Comparison of ENCODE assay signal across 1 cellular context in the genomic region with DNA sequence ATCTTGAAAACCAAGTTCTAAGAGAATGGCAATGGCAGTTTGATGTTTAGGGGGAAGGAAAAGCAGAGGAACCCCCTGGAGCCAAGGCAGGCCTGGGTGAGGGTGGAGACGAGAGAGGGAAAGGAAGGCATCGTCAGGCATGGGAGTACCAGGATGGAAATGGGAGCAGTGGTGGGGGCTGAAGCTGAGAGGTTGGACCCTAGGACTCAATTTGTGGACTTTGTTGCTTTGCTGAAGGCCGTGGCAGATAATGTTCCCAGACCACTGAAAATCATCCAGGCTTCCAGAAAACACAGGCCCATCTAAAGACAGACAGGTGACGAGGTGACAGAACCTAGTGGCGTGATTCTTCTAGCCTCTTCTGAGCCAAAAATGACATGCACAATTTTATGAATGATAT.
A peak's percentile ranks its signal among the peaks of the same experiment; 100 is the strongest.
TF ChIP-seq lines count a peak whose summit lies in the region.

No MANE protein-coding gene starts in this region.

TF ChIP-seq in HepG2, 621 proteins besides CTCF, POLR2A, EP300 and RAD21 (continues in another document):
- TF ChIP-seq ZC3H4 (CRISPR knock-in tag; IDR thresholded peaks at IDR 0.05; ENCODE audit: borderline replicate concordance) (no peak), XRCC5 (optimal IDR thresholded peaks at IDR 0.05; ENCODE audit: low read length) (no peak), MED13 (CRISPR knock-in tag; IDR thresholded peaks at IDR 0.05) (no peak), ETV6 (CRISPR knock-in tag; conservative IDR thresholded peaks at IDR 0.05) (no peak), ARID2 (CRISPR knock-in tag; IDR thresholded peaks at IDR 0.05; ENCODE audit: borderline replicate concordance) (no peak), MTA1 (CRISPR knock-in tag; IDR thresholded peaks at IDR 0.05; ENCODE audit: borderline replicate concordance) (no peak), CHD2 (IDR thresholded peaks at IDR 0.05; ENCODE audit: low read depth, low read length) (no peak), ZNF572 (CRISPR knock-in tag; IDR thresholded peaks at IDR 0.05) (no peak), TBL1XR1 (IDR thresholded peaks at IDR 0.05; ENCODE audit: borderline replicate concordance, low read length, partially characterized antibody) (no peak), ZNF44 (CRISPR knock-in tag; IDR thresholded peaks at IDR 0.05) (no peak), DPF2 (CRISPR knock-in tag; IDR thresholded peaks at IDR 0.05; ENCODE audit: borderline replicate concordance, low read depth) (no peak), DR1 (CRISPR knock-in tag; IDR thresholded peaks at IDR 0.05) (no peak), SALL1 (CRISPR knock-in tag; IDR thresholded peaks at IDR 0.05) (peak; percentile 52), GLI4 (CRISPR knock-in tag; IDR thresholded peaks at IDR 0.05; ENCODE audit: borderline replicate concordance) (no peak), U2AF1 (optimal IDR thresholded peaks at IDR 0.05; ENCODE audit: low read depth, low read length) (no peak), NFRKB (IDR thresholded peaks at IDR 0.05) (no peak), JUNB (CRISPR knock-in tag; IDR thresholded peaks at IDR 0.05; ENCODE audit: borderline replicate concordance) (0 out of 2 replicates have a peak, but pooled peaks have one; percentile 15), SOX13 (IDR thresholded peaks at IDR 0.05) (no peak), SOX13 (CRISPR knock-in tag; conservative IDR thresholded peaks at IDR 0.05 in 1 of 2, IDR thresholded peaks at IDR 0.05 in 1 of 2) (no peak), PHF21A (CRISPR knock-in tag; IDR thresholded peaks at IDR 0.05) (no peak), ZNF20 (CRISPR knock-in tag; IDR thresholded peaks at IDR 0.05) (no peak), KLF16 (CRISPR knock-in tag; IDR thresholded peaks at IDR 0.05) (no peak), GABPB1 (CRISPR knock-in tag; IDR thresholded peaks at IDR 0.05) (no peak), CENPT (CRISPR knock-in tag; IDR thresholded peaks at IDR 0.05; ENCODE audit: low read depth) (no peak), HNF4G (IDR thresholded peaks at IDR 0.05; ENCODE audit: borderline replicate concordance, low read depth, low read length) (peak; percentile 55; the same call in 1 of the 2 replicates), HNF4G (CRISPR knock-in tag; IDR thresholded peaks at IDR 0.05; ENCODE audit: borderline replicate concordance, low read depth) (no peak; the same call in 1 of the 2 replicates), PAX8 (CRISPR knock-in tag; IDR thresholded peaks at IDR 0.05; ENCODE audit: borderline replicate concordance) (no peak), ZSCAN25 (CRISPR knock-in tag; IDR thresholded peaks at IDR 0.05) (no peak)
- TF ChIP-seq, protein P1, sequence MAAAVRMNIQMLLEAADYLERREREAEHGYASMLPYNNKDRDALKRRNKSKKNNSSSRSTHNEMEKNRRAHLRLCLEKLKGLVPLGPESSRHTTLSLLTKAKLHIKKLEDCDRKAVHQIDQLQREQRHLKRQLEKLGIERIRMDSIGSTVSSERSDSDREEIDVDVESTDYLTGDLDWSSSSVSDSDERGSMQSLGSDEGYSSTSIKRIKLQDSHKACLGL (CRISPR knock-in tag; IDR thresholded peaks at IDR 0.05), result no peak
- TF ChIP-seq, protein P2, sequence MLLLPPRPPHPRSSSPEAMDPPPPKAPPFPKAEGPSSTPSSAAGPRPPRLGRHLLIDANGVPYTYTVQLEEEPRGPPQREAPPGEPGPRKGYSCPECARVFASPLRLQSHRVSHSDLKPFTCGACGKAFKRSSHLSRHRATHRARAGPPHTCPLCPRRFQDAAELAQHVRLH (CRISPR knock-in tag; IDR thresholded peaks at IDR 0.05; ENCODE audit: borderline replicate concordance, low read depth), result no peak
- TF ChIP-seq, protein P3, sequence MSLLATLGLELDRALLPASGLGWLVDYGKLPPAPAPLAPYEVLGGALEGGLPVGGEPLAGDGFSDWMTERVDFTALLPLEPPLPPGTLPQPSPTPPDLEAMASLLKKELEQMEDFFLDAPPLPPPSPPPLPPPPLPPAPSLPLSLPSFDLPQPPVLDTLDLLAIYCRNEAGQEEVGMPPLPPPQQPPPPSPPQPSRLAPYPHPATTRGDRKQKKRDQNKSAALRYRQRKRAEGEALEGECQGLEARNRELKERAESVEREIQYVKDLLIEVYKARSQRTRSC (CRISPR knock-in tag; IDR thresholded peaks at IDR 0.05; ENCODE audit: low read depth), result no peak
- TF ChIP-seq, protein P4, sequence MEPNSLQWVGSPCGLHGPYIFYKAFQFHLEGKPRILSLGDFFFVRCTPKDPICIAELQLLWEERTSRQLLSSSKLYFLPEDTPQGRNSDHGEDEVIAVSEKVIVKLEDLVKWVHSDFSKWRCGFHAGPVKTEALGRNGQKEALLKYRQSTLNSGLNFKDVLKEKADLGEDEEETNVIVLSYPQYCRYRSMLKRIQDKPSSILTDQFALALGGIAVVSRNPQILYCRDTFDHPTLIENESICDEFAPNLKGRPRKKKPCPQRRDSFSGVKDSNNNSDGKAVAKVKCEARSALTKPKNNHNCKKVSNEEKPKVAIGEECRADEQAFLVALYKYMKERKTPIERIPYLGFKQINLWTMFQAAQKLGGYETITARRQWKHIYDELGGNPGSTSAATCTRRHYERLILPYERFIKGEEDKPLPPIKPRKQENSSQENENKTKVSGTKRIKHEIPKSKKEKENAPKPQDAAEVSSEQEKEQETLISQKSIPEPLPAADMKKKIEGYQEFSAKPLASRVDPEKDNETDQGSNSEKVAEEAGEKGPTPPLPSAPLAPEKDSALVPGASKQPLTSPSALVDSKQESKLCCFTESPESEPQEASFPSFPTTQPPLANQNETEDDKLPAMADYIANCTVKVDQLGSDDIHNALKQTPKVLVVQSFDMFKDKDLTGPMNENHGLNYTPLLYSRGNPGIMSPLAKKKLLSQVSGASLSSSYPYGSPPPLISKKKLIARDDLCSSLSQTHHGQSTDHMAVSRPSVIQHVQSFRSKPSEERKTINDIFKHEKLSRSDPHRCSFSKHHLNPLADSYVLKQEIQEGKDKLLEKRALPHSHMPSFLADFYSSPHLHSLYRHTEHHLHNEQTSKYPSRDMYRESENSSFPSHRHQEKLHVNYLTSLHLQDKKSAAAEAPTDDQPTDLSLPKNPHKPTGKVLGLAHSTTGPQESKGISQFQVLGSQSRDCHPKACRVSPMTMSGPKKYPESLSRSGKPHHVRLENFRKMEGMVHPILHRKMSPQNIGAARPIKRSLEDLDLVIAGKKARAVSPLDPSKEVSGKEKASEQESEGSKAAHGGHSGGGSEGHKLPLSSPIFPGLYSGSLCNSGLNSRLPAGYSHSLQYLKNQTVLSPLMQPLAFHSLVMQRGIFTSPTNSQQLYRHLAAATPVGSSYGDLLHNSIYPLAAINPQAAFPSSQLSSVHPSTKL (CRISPR knock-in tag; IDR thresholded peaks at IDR 0.05), result peak; percentile 43; the same call in 1 of the 2 replicates
- TF ChIP-seq, protein P5, sequence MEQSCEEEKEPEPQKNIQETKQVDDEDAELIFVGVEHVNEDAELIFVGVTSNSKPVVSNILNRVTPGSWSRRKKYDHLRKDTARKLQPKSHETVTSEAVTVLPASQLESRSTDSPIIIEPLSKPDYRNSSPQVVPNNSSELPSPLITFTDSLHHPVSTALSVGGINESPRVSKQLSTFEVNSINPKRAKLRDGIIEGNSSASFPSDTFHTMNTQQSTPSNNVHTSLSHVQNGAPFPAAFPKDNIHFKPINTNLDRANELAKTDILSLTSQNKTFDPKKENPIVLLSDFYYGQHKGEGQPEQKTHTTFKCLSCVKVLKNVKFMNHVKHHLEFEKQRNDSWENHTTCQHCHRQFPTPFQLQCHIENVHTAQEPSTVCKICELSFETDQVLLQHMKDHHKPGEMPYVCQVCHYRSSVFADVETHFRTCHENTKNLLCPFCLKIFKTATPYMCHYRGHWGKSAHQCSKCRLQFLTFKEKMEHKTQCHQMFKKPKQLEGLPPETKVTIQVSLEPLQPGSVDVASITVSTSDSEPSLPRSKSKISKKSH (CRISPR knock-in tag; IDR thresholded peaks at IDR 0.05; ENCODE audit: borderline replicate concordance), result no peak
- TF ChIP-seq, protein P6, sequence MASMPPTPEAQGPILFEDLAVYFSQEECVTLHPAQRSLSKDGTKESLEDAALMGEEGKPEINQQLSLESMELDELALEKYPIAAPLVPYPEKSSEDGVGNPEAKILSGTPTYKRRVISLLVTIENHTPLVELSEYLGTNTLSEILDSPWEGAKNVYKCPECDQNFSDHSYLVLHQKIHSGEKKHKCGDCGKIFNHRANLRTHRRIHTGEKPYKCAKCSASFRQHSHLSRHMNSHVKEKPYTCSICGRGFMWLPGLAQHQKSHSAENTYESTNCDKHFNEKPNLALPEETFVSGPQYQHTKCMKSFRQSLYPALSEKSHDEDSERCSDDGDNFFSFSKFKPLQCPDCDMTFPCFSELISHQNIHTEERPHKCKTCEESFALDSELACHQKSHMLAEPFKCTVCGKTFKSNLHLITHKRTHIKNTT (CRISPR knock-in tag; IDR thresholded peaks at IDR 0.05), result no peak
- TF ChIP-seq, protein P7, sequence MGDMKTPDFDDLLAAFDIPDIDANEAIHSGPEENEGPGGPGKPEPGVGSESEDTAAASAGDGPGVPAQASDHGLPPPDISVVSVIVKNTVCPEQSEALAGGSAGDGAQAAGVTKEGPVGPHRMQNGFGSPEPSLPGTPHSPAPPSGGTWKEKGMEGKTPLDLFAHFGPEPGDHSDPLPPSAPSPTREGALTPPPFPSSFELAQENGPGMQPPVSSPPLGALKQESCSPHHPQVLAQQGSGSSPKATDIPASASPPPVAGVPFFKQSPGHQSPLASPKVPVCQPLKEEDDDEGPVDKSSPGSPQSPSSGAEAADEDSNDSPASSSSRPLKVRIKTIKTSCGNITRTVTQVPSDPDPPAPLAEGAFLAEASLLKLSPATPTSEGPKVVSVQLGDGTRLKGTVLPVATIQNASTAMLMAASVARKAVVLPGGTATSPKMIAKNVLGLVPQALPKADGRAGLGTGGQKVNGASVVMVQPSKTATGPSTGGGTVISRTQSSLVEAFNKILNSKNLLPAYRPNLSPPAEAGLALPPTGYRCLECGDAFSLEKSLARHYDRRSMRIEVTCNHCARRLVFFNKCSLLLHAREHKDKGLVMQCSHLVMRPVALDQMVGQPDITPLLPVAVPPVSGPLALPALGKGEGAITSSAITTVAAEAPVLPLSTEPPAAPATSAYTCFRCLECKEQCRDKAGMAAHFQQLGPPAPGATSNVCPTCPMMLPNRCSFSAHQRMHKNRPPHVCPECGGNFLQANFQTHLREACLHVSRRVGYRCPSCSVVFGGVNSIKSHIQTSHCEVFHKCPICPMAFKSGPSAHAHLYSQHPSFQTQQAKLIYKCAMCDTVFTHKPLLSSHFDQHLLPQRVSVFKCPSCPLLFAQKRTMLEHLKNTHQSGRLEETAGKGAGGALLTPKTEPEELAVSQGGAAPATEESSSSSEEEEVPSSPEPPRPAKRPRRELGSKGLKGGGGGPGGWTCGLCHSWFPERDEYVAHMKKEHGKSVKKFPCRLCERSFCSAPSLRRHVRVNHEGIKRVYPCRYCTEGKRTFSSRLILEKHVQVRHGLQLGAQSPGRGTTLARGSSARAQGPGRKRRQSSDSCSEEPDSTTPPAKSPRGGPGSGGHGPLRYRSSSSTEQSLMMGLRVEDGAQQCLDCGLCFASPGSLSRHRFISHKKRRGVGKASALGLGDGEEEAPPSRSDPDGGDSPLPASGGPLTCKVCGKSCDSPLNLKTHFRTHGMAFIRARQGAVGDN (CRISPR knock-in tag; IDR thresholded peaks at IDR 0.05), result no peak
- TF ChIP-seq, protein P8, sequence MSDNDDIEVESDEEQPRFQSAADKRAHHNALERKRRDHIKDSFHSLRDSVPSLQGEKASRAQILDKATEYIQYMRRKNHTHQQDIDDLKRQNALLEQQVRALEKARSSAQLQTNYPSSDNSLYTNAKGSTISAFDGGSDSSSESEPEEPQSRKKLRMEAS (IDR thresholded peaks at IDR 0.05), result no peak
- TF ChIP-seq, protein P9, sequence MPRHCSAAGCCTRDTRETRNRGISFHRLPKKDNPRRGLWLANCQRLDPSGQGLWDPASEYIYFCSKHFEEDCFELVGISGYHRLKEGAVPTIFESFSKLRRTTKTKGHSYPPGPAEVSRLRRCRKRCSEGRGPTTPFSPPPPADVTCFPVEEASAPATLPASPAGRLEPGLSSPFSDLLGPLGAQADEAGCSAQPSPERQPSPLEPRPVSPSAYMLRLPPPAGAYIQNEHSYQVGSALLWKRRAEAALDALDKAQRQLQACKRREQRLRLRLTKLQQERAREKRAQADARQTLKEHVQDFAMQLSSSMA (CRISPR knock-in tag; IDR thresholded peaks at IDR 0.05), result no peak
- TF ChIP-seq, protein P10, sequence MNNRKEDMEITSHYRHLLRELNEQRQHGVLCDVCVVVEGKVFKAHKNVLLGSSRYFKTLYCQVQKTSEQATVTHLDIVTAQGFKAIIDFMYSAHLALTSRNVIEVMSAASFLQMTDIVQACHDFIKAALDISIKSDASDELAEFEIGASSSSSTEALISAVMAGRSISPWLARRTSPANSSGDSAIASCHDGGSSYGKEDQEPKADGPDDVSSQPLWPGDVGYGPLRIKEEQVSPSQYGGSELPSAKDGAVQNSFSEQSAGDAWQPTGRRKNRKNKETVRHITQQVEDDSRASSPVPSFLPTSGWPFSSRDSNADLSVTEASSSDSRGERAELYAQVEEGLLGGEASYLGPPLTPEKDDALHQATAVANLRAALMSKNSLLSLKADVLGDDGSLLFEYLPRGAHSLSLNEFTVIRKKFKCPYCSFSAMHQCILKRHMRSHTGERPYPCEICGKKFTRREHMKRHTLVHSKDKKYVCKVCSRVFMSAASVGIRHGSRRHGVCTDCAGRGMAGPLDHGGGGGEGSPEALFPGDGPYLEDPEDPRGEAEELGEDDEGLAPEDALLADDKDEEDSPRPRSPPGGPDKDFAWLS (CRISPR knock-in tag; IDR thresholded peaks at IDR 0.05; ENCODE audit: borderline replicate concordance), result no peak
- TF ChIP-seq, protein P11, sequence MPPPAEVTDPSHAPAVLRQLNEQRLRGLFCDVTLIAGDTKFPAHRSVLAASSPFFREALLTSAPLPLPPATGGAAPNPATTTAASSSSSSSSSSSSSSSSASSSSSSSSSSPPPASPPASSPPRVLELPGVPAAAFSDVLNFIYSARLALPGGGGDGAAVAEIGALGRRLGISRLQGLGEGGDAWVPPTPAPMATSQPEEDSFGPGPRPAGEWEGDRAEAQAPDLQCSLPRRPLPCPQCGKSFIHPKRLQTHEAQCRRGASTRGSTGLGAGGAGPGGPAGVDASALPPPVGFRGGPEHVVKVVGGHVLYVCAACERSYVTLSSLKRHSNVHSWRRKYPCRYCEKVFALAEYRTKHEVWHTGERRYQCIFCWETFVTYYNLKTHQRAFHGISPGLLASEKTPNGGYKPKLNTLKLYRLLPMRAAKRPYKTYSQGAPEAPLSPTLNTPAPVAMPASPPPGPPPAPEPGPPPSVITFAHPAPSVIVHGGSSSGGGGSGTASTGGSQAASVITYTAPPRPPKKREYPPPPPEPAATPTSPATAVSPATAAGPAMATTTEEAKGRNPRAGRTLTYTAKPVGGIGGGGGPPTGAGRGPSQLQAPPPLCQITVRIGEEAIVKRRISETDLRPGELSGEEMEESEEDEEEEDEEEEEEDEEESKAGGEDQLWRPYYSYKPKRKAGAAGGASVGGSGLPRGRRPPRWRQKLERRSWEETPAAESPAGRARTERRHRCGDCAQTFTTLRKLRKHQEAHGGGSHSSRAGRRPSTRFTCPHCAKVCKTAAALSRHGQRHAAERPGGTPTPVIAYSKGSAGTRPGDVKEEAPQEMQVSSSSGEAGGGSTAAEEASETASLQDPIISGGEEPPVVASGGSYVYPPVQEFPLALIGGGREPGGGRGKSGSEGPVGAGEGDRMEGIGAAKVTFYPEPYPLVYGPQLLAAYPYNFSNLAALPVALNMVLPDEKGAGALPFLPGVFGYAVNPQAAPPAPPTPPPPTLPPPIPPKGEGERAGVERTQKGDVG (CRISPR knock-in tag; IDR thresholded peaks at IDR 0.05; ENCODE audit: borderline replicate concordance), result no peak
- TF ChIP-seq, protein P12, sequence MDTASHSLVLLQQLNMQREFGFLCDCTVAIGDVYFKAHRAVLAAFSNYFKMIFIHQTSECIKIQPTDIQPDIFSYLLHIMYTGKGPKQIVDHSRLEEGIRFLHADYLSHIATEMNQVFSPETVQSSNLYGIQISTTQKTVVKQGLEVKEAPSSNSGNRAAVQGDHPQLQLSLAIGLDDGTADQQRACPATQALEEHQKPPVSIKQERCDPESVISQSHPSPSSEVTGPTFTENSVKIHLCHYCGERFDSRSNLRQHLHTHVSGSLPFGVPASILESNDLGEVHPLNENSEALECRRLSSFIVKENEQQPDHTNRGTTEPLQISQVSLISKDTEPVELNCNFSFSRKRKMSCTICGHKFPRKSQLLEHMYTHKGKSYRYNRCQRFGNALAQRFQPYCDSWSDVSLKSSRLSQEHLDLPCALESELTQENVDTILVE (CRISPR knock-in tag; IDR thresholded peaks at IDR 0.05), result no peak
